Comparison of ENCODE assay signal across 25 cellular contexts in the genomic region with DNA sequence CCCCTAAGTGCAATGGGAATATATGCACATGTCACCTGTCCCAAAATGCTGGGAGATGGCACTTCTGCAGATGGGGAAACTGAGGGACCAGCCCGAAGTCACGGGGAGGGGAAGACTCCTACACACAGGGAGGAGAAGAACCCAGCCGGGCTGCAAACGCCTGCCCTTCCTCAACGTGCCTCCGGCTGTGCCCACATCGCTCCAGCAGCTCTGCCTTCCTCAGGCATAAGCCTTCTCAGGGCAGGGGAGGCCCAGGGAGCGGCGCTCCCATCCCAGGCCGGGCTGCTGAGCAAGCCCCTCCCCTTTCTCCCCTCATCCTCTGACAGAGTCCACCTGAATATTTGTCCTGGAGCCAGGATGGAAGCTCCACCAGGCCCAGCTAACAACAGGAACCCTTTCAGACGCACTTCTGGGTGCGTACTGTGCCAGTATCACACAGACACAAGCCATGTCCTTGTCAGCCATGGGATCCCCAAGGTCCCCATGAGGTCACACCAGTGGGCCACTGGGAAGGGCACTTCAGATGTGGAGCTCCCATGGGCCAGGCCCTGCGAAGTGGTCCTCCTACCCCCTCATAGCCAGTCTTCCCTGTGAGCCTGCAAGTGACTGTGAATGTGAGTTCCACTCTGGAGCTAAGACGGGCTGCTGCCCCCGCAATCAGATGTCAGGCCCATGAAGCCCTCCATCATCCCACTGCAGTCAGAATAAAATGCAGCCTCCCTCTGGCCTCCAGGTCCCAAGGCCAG. TPM values are rescaled to one million over a fixed set of nuclear protein-coding genes. Genes with fewer than 3 reads are reported as not detected.
DNase-seq lines count a peak whose midpoint lies in the region; ATAC-seq and TF ChIP-seq lines count a peak whose summit lies in the region.
"Had no signal": no experiment of that assay in that cellular context is flagged by ENCODE, and none has a peak within 500 bp of the region (broad histone marks: within the 10 kb centered on the region; RNA-seq: fewer than 3 reads in every experiment).

No MANE protein-coding gene starts in this region.

- no peaks in the 10 kb centered on the region for H3K36me3 Mint-ChIP-seq in CD4-positive, alpha-beta T cell (ENCODE audit: low read depth)

- H3K4me1 ChIP-seq in cardiac muscle cell (ENCODE audit: low read depth) = peaks cover 16% of the 10 kb centered on the region
- H3K4me1 ChIP-seq in liver (ENCODE audit: control insufficient read depth in 4 of 4, insufficient read depth in 4 of 4, low read length in 3 of 4) = peaks cover 14 to 35% (median 27%) of the 10 kb centered on the region in 4 donors

- ATAC-seq in CD4-positive, alpha-beta T cell (ENCODE audit: poor library complexity) = no peak
- no peak for ATAC-seq in stimulated activated naive CD8-positive, alpha-beta T cell treated with anti-CD3 and anti-CD28 coated beads, Interleukin-15, amount 100 ng/mL, for 72 hours
- ATAC-seq in HG02852 (IDR thresholded peaks at IDR 0.05; ENCODE audit: unreplicated experiment) (no peak), GM21526 (IDR thresholded peaks at IDR 0.05; ENCODE audit: low FRiP score, unreplicated experiment) (no peak)
- ATAC-seq: activated CD8-positive, alpha-beta T cell treated with anti-CD3 and anti-CD28 coated beads, Interleukin-2, amount 10 ng/mL, durations not matched to agents 7 days and 5 days; activated naive CD8-positive, alpha-beta T cell treated with anti-CD3 and anti-CD28 coated beads, Interleukin-2, amount 50 U/mL, for 24 hours; psoas muscle; T-helper 17 cell had no signal

- POLR2A ChIA-PET in CD4-positive, alpha-beta T cell (lab: Charles Lee) = no interaction called here

- H3K9me3 Mint-ChIP-seq in CD4-positive, alpha-beta T cell = no peaks in the 10 kb centered on the region
- H3K9me3 Mint-ChIP-seq in stimulated activated naive CD8-positive, alpha-beta T cell treated with anti-CD3 and anti-CD28 coated beads, Interleukin-15, amount 100 ng/mL, for 72 hours = no peaks in the 10 kb centered on the region
- H3K9me3 Mint-ChIP-seq: activated naive CD8-positive, alpha-beta T cell treated with anti-CD3 and anti-CD28 coated beads, Interleukin-2, amount 50 U/mL, for 24 hours had no signal

- H3K9me3 ChIP-seq in CD4-positive, alpha-beta T cell (ENCODE audit: control insufficient read depth, low read length) = no peaks in the 10 kb centered on the region
- H3K9me3 ChIP-seq in cardiac muscle cell (ENCODE audit: low read depth) = no peaks in the 10 kb centered on the region
- H3K9me3 ChIP-seq in liver (ENCODE audit: control insufficient read depth in 4 of 4, low read length in 3 of 4) = no peaks in the 10 kb centered on the region
- H3K9me3 ChIP-seq: neutrophil, psoas muscle, stomach, transverse colon had no signal

- 96% methylated on average over 15 of the region's 15 CpGs for WGBS in liver

- intact Hi-C loops in CD4-positive, alpha-beta T cell (cut with DNase I, micrococcal nuclease) = loop anchor here in 1 of 2 experiments (2.0 to 10.0 kb wide), 4 partner anchors 70 to 1110 kb away; a partner anchor contains a TSS
- intact Hi-C loops in posterior vena cava (cut with DNase I) = no loop called here

- H3K4me1 Mint-ChIP-seq in CD4-positive, alpha-beta T cell (ENCODE audit: low read depth) = peaks cover 9% of the 10 kb centered on the region
- peaks cover 15% of the 10 kb centered on the region for H3K4me1 Mint-ChIP-seq in stimulated activated naive CD8-positive, alpha-beta T cell treated with anti-CD3 and anti-CD28 coated beads, Interleukin-15, amount 100 ng/mL, for 72 hours

- no peak overlapping the region for H3K27ac Mint-ChIP-seq in CD4-positive, alpha-beta T cell
- peak overlapping the region in 1 of 2 donors; percentile 9 for H3K27ac Mint-ChIP-seq in stimulated activated naive CD8-positive, alpha-beta T cell treated with anti-CD3 and anti-CD28 coated beads, Interleukin-15, amount 100 ng/mL, for 72 hours
- H3K27ac Mint-ChIP-seq: activated CD8-positive, alpha-beta T cell treated with anti-CD3 and anti-CD28 coated beads, Interleukin-2, amount 10 ng/mL, durations not matched to agents 7 days and 5 days; activated naive CD8-positive, alpha-beta T cell treated with anti-CD3 and anti-CD28 coated beads, Interleukin-2, amount 50 U/mL, for 24 hours; T-helper 17 cell had no signal

- no peaks in the 10 kb centered on the region for H3K27me3 ChIP-seq in CD4-positive, alpha-beta T cell (ENCODE audit: control insufficient read depth, insufficient read depth, low read length)
- no peaks in the 10 kb centered on the region for H3K27me3 ChIP-seq in cardiac muscle cell
- H3K27me3 ChIP-seq in liver (ENCODE audit: control insufficient read depth in 4 of 4, insufficient read depth in 4 of 4, low read length in 3 of 4) = no peaks in the 10 kb centered on the region
- H3K27me3 ChIP-seq: stomach, transverse colon had no signal

- no peaks in the 10 kb centered on the region for H3K27me3 Mint-ChIP-seq in CD4-positive, alpha-beta T cell
- H3K27me3 Mint-ChIP-seq in stimulated activated naive CD8-positive, alpha-beta T cell treated with anti-CD3 and anti-CD28 coated beads, Interleukin-15, amount 100 ng/mL, for 72 hours = no peaks in the 10 kb centered on the region
- H3K27me3 Mint-ChIP-seq: activated naive CD8-positive, alpha-beta T cell treated with anti-CD3 and anti-CD28 coated beads, Interleukin-2, amount 50 U/mL, for 24 hours had no signal

- CTCF ChIA-PET in CD4-positive, alpha-beta T cell (lab: Charles Lee) = no interaction called here

- no peak overlapping the region for H3K27ac ChIP-seq in CD4-positive, alpha-beta T cell (ENCODE audit: low read depth, low read length)
- peak overlapping the region; percentile 61 for H3K27ac ChIP-seq in cardiac muscle cell
- H3K27ac ChIP-seq in liver (ENCODE audit: low read depth in 1 of 2, low read length in 2 of 2) = peak overlapping the region; percentile 67 to 88
- H3K27ac ChIP-seq: C4-2B, GM23248, neutrophil, psoas muscle, SK-N-MC, skin epidermis, stomach, transverse colon had no signal

- H3K4me3 ChIP-seq in cardiac muscle cell = no peak overlapping the region
- no peak overlapping the region for H3K4me3 ChIP-seq in liver (ENCODE audit: low read depth in 1 of 3, low read length in 3 of 3)
- H3K4me3 ChIP-seq: GM23248, psoas muscle, SK-N-MC, skin epidermis, stomach, transverse colon had no signal

- no peak for TF ChIP-seq RAD21 in liver (IDR thresholded peaks at IDR 0.05)

- no peak for TF ChIP-seq CTCF in CD4-positive, alpha-beta T cell (IDR thresholded peaks at IDR 0.05)
- TF ChIP-seq CTCF in cardiac muscle cell (IDR thresholded peaks at IDR 0.05; ENCODE audit: low read depth, low read length) = no peak
- TF ChIP-seq CTCF in liver (IDR thresholded peaks at IDR 0.05; ENCODE audit: low read depth, low read length, missing input control) = no peak

- no peak overlapping the region for H3K9ac ChIP-seq in liver (ENCODE audit: low read depth in 1 of 2, low read length in 2 of 2)
- H3K9ac ChIP-seq: GM23248 had no signal

- no peak for DNase-seq in CD4-positive, alpha-beta T cell
- DNase-seq in cardiac muscle cell (ENCODE audit: low read depth in 1 of 2, low spot score in 1 of 2) (no peak), posterior vena cava (ENCODE audit: low spot score) (peak; percentile 73), germinal center (ENCODE audit: low spot score) (no peak)
- no peak for DNase-seq in stimulated activated naive CD8-positive, alpha-beta T cell treated with anti-CD3 and anti-CD28 coated beads, Interleukin-15, amount 100 ng/mL, for 72 hours
- DNase-seq: activated CD8-positive, alpha-beta T cell treated with anti-CD3 and anti-CD28 coated beads, Interleukin-2, amount 10 ng/mL, durations not matched to agents 7 days and 5 days; activated effector memory CD4-positive, alpha-beta T cell treated with anti-CD3 and anti-CD28 coated beads, Interleukin-2, amount 50 U/mL, for 16 hours; activated naive CD8-positive, alpha-beta T cell treated with anti-CD3 and anti-CD28 coated beads, Interleukin-2, amount 50 U/mL, for 24 hours; GM23248; MV-4-11; NCI-H1436 treated with DMSO at 0.1 percent for 48 hours; NCI-H2107; NCI-H446 treated with DMSO at 0.1 percent for 48 hours; RPMI8226; stomach; T-helper 17 cell; transverse colon had no signal

- peak overlapping the region; percentile 83 for H3K4me3 Mint-ChIP-seq in CD4-positive, alpha-beta T cell
- no peak overlapping the region for H3K4me3 Mint-ChIP-seq in stimulated activated naive CD8-positive, alpha-beta T cell treated with anti-CD3 and anti-CD28 coated beads, Interleukin-15, amount 100 ng/mL, for 72 hours
- H3K4me3 Mint-ChIP-seq: activated CD8-positive, alpha-beta T cell treated with anti-CD3 and anti-CD28 coated beads, Interleukin-2, amount 10 ng/mL, durations not matched to agents 7 days and 5 days; activated naive CD8-positive, alpha-beta T cell treated with anti-CD3 and anti-CD28 coated beads, Interleukin-2, amount 50 U/mL, for 24 hours; T-helper 17 cell had no signal

- no peaks in the 10 kb centered on the region for H3K36me3 ChIP-seq in cardiac muscle cell
- no peaks in the 10 kb centered on the region for H3K36me3 ChIP-seq in liver (ENCODE audit: control insufficient read depth in 4 of 4, insufficient read depth in 3 of 4, low read depth in 1 of 4, low read length in 3 of 4)
- H3K36me3 ChIP-seq: neutrophil, stomach, transverse colon had no signal

TF ChIP-seq in liver, 16 proteins besides CTCF, POLR2A, EP300 and RAD21 (continues in another document):
- TF ChIP-seq NR2F2 (IDR thresholded peaks at IDR 0.05) (no peak), FOXA2 (IDR thresholded peaks at IDR 0.05) (no peak), YY1 (IDR thresholded peaks at IDR 0.05) (no peak), HNF4A (conservative IDR thresholded peaks at IDR 0.05) (no peak), SP1 (IDR thresholded peaks at IDR 0.05) (no peak), EGR1 (IDR thresholded peaks at IDR 0.05; ENCODE audit: low read depth in 2 of 2) (no peak)
- TF ChIP-seq, protein P1, sequence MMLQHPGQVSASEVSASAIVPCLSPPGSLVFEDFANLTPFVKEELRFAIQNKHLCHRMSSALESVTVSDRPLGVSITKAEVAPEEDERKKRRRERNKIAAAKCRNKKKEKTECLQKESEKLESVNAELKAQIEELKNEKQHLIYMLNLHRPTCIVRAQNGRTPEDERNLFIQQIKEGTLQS (IDR thresholded peaks at IDR 0.05) = no peak

RNA-seq across cellular contexts. Expression of a gene that starts 2.5 kb away (rescaled TPM):
- total RNA-seq in CD4-positive, alpha-beta T cell = 100 to 1,000 TPM; 181 to 183 TPM
- total RNA-seq in cardiac muscle cell (212 and 264 TPM in 2 replicates), liver (100 to 1,000 TPM in 1 of 2 donors, 10 to 100 TPM in 1; 76.9 to 190 TPM), posterior vena cava (100 to 1,000 TPM; 616 to 784 TPM)
- polyA plus RNA-seq in cardiac muscle cell (409 and 444 TPM in 2 replicates), liver (100 to 1,000 TPM; 139 to 712 TPM)

RNA-seq across cellular contexts. Expression of a gene that starts 25.9 kb away (rescaled TPM):
- total RNA-seq in CD4-positive, alpha-beta T cell = 10 to 100 TPM; 47.5 to 50.0 TPM
- 61.4 and 71.6 TPM in 2 replicates for total RNA-seq in cardiac muscle cell
- polyA plus RNA-seq in cardiac muscle cell = 71.4 and 94.8 TPM in 2 replicates
- 10 to 100 TPM; 16.6 to 18.5 TPM for total RNA-seq in liver
- polyA plus RNA-seq in liver = 10 to 100 TPM; 15.8 to 19.1 TPM
- 10 to 100 TPM; 47.4 to 49.6 TPM for total RNA-seq in posterior vena cava
